ENCODE assay signal across 12 cellular contexts in the genomic region with DNA sequence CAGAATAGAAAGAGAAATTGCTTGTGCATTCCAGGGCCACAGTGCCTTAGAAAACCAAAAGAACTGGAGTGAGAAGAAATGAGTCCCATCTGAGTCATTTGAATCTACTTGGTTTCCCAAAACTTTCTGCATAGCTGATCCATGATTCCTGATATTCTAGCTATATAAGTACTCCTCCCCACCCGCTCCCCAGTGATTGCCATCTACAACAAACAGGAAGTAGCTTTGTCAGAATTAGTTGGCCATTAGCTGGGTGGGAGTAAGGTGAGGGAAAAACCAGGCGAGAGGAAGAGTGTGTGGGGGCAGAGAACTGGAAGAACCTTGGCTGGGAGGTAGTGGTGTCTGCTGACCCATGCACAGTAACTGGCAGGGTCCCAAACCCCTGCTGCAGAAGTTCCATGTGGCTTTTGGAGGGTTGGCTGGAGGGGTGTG.
DNase-seq lines count a peak whose midpoint lies in the region; ATAC-seq, FAIRE-seq and TF ChIP-seq lines count a peak whose summit lies in the region.
"Had no signal": no experiment of that assay in that cellular context is flagged by ENCODE, and none has a peak within 500 bp of the region (broad histone marks: within the 10 kb centered on the region; RNA-seq: fewer than 3 reads in every experiment).

No MANE protein-coding gene starts in this region.

- no TSS peak for BruUV-seq in endothelial cell of umbilical vein (replicated peaks; lab: Mats Ljungman, UMichigan)

- H3K79me2 ChIP-seq in endothelial cell of umbilical vein (ENCODE audit: control insufficient read depth, insufficient read depth, low read length) (no peaks in the 10 kb centered on the region), osteoblast (ENCODE audit: insufficient read depth, low read length) (no peaks in the 10 kb centered on the region)

- TF ChIP-seq CTCF in endothelial cell of umbilical vein (IDR thresholded peaks at IDR 0.05; ENCODE audit: extremely low read depth in 1 of 2, insufficient read depth in 1 of 2, low read depth in 1 of 2, low read length in 2 of 2) (no peak), osteoblast (IDR thresholded peaks at IDR 0.05; ENCODE audit: extremely low read depth, low read depth, low read length) (no peak)

- H3K9ac ChIP-seq in endothelial cell of umbilical vein (replicated peaks; ENCODE audit: extremely low read depth, insufficient read depth, low read length): peak overlapping the region; percentile 84

- CTCF ChIA-PET in endothelial cell of umbilical vein (lab: Charles Lee): interaction anchor here (0.6 to 1.9 kb wide), 4 partner anchors 11 to 167 kb away, joined by 3 to 8 read pairs (median 5); no protein-coding TSS in a partner anchor

- H4K20me1 ChIP-seq in endothelial cell of umbilical vein (replicated peaks; ENCODE audit: control insufficient read depth, extremely low read depth, insufficient read depth, low read length) (no peaks in the 10 kb centered on the region), osteoblast (ENCODE audit: insufficient read depth, low read length) (no peaks in the 10 kb centered on the region)

- H3K36me3 ChIP-seq in endothelial cell of umbilical vein (ENCODE audit: control insufficient read depth in 2 of 2, extremely low read depth in 1 of 2, insufficient read depth in 2 of 2, low read length in 2 of 2) (no peaks in the 10 kb centered on the region), osteoblast (ENCODE audit: insufficient read depth, low read length) (no peaks in the 10 kb centered on the region)
- H3K36me3 ChIP-seq: suprapubic skin had no signal

- H3K4me2 ChIP-seq in endothelial cell of umbilical vein (ENCODE audit: insufficient read depth, low read length) (peak overlapping the region; percentile 77), osteoblast (ENCODE audit: insufficient read depth, low read length) (peak overlapping the region; percentile 88)

- peak; percentile 95 for DNase-seq in EH (ENCODE audit: low read depth)
- peak; percentile 50 for DNase-seq in OCI-M1 (lab: John Stamatoyannopoulos, UW)
- DNase-seq in endothelial cell of umbilical vein (ENCODE audit: low read depth, low spot score): peak; percentile 76
- no peak for DNase-seq in osteoblast (ENCODE audit: insufficient read length, low spot score, missing footprints)
- no peak for DNase-seq in cerebellar nuclear complex (lab: John Stamatoyannopoulos, UW)
- DNase-seq: nephron progenitor cell, SW 1271 had no signal

- no peaks in the 10 kb centered on the region for H3K9me1 ChIP-seq in endothelial cell of umbilical vein (replicated peaks; ENCODE audit: control insufficient read depth, extremely low read depth, insufficient read depth, low read length)

- dilution Hi-C loops in endothelial cell of umbilical vein (cut with MboI; ENCODE audit: extremely low pct_ligation_motif_present, low sequenced_read_pairs): no loop called here

- H2AFZ ChIP-seq in endothelial cell of umbilical vein (ENCODE audit: low read depth, low read length) (no peak overlapping the region), osteoblast (ENCODE audit: low read length) (no peak overlapping the region)

- H3K27ac ChIP-seq in endothelial cell of umbilical vein (ENCODE audit: insufficient read depth, low read depth, low read length) (peak overlapping the region; percentile 97), osteoblast (ENCODE audit: low read depth, low read length) (peak overlapping the region; percentile 99)
- H3K27ac ChIP-seq: suprapubic skin had no signal

- TF ChIP-seq POLR2A in endothelial cell of umbilical vein (IDR thresholded peaks at IDR 0.05; ENCODE audit: low read depth, low read length): peak; percentile 38

- intact Hi-C loops in endothelial cell of umbilical vein (cut with micrococcal nuclease): loop anchor here (1.0 kb wide), 1 partner anchor 35 kb away; no protein-coding TSS in a partner anchor

- H3K4me3 ChIP-seq in endothelial cell of umbilical vein (replicated peaks in 1 of 3; ENCODE audit: insufficient read depth in 1 of 3, low read depth in 1 of 3, low read length in 3 of 3) (peak overlapping the region in 1 of 3 experiments; percentile 34), osteoblast (ENCODE audit: insufficient read depth, low read length) (peak overlapping the region; percentile 14)
- H3K4me3 ChIP-seq: suprapubic skin had no signal

- H3K4me1 ChIP-seq in endothelial cell of umbilical vein (ENCODE audit: control insufficient read depth, extremely low read depth, insufficient read depth, low read length) (peaks cover 43% of the 10 kb centered on the region), osteoblast (ENCODE audit: insufficient read depth, low read length) (peaks cover 32% of the 10 kb centered on the region)
- H3K4me1 ChIP-seq: suprapubic skin had no signal

- H3K9me3 ChIP-seq in endothelial cell of umbilical vein (replicated peaks; ENCODE audit: control insufficient read depth, insufficient read depth, low read length) (no peaks in the 10 kb centered on the region), osteoblast (ENCODE audit: low read depth, low read length) (no peaks in the 10 kb centered on the region)
- H3K9me3 ChIP-seq: suprapubic skin had no signal

- H3K27me3 ChIP-seq in endothelial cell of umbilical vein (ENCODE audit: control insufficient read depth in 2 of 2, insufficient read depth in 2 of 2, low read length in 2 of 2) (no peaks in the 10 kb centered on the region), osteoblast (ENCODE audit: insufficient read depth, low read length) (no peaks in the 10 kb centered on the region)
- H3K27me3 ChIP-seq: suprapubic skin had no signal

- FAIRE-seq in endothelial cell of umbilical vein (lab: Jason Lieb, UNC): peak; percentile 95
- FAIRE-seq: HepG2 had no signal

- no peak for ATAC-seq in HG03439 (IDR thresholded peaks at IDR 0.05; ENCODE audit: unreplicated experiment)
- no peak for ATAC-seq in GM18517 (IDR thresholded peaks at IDR 0.05; ENCODE audit: unreplicated experiment)
- no peak for ATAC-seq in HG03469 (IDR thresholded peaks at IDR 0.05; ENCODE audit: unreplicated experiment)
- ATAC-seq: HepG2 had no signal

- POLR2A ChIA-PET in endothelial cell of umbilical vein (lab: Charles Lee): interaction anchor here (0.6 kb wide), 1 partner anchor 128 kb away, joined by 3 read pairs; no protein-coding TSS in a partner anchor

TF ChIP-seq in endothelial cell of umbilical vein, 7 proteins besides CTCF, POLR2A, EP300 and RAD21:
- TF ChIP-seq MYC (IDR thresholded peaks at IDR 0.05; ENCODE audit: low read depth, low read length) (no peak), POLR2AphosphoS5 (IDR thresholded peaks at IDR 0.05; ENCODE audit: insufficient read depth, low read depth, low read length) (peak; percentile 89), FOS (IDR thresholded peaks at IDR 0.05; ENCODE audit: borderline replicate concordance, insufficient read depth, low read length) (peak; percentile 98), MAX (IDR thresholded peaks at IDR 0.05; ENCODE audit: insufficient read depth, insufficient read length) (no peak), GATA2 (IDR thresholded peaks at IDR 0.05; ENCODE audit: insufficient read depth, insufficient read length, low read depth, low read length) (peak; percentile 100), EZH2 (IDR thresholded peaks at IDR 0.05; ENCODE audit: borderline replicate concordance, low read depth, low read length, severe bottlenecking) (no peak), JUN (IDR thresholded peaks at IDR 0.05; ENCODE audit: borderline replicate concordance, insufficient read depth, insufficient read length, low read depth) (peak; percentile 63)
TF ChIP-seq in endothelial cell of umbilical vein: peak in this region for 4.

Comparison
In these comparisons a context has a peak if more than half of its experiments do, and no peak if none do; other contexts are left out.
1. DNase-seq: peak in EH (single experiment), OCI-M1 (single experiment) and endothelial cell of umbilical vein (single experiment); none in osteoblast (single experiment) and cerebellar nuclear complex (0 of 2).